9 cellular contexts compared by ENCODE assay signal in the genomic region with DNA sequence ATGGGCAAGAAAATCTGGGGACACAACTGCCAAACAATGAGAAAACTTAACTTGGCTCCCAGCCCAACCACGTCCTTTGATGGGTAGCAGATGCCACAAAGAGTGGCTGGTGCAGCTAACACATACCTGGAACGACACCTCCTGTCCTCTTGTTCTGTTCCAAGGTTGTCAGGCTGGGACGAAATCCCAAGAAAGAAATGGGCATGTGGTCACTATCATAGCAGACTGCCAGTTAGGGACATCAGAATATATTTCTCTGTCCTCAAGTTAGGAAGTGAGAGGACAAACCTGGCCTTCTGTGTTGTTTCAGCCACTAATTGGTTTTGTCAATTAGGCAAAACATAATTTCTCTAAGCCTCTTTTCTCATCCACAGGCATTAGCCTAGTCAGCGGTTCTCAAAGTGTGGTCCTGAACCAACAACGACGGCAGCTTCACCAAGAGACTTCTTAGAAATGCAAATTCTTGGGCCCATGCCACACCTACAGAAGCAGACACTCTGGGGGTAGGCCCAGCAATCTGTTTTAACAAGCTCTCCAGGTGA.
DNase-seq lines count a peak whose midpoint lies in the region; ATAC-seq and TF ChIP-seq lines count a peak whose summit lies in the region.
"Had no signal": no experiment of that assay in that cellular context is flagged by ENCODE, and none has a peak within 500 bp of the region (broad histone marks: within the 10 kb centered on the region; RNA-seq: fewer than 3 reads in every experiment).

No MANE protein-coding gene starts in this region.

- no peak for TF ChIP-seq CTCF in SK-N-SH (IDR thresholded peaks at IDR 0.05)
- no peak for TF ChIP-seq CTCF in glutamatergic neuron (IDR thresholded peaks at IDR 0.05; ENCODE audit: partially characterized antibody, unreplicated experiment)
- no peak for TF ChIP-seq CTCF in thoracic aorta (IDR thresholded peaks at IDR 0.05)

- POLR2A ChIA-PET in SK-N-SH (lab: Yijun Ruan, JAX) = no interaction called here

- H3K4me3 Mint-ChIP-seq in glutamatergic neuron (ENCODE audit: unreplicated experiment) = no peak overlapping the region

- H3K4me1 ChIP-seq in SK-N-SH (ENCODE audit: control insufficient read depth in 1 of 2, insufficient read depth in 2 of 2, low read depth in 1 of 2, low read length in 1 of 2) (peaks cover 30 to 44% of the 10 kb centered on the region in 2 experiments), thoracic aorta (ENCODE audit: control insufficient read depth in 1 of 2, low read depth in 2 of 2) (peaks cover 80 to 99% of the 10 kb centered on the region in 2 donors)

- H4K20me1 ChIP-seq in SK-N-SH (ENCODE audit: insufficient read depth) = peaks cover 56% of the 10 kb centered on the region

- no peak overlapping the region for H2AFZ ChIP-seq in SK-N-SH (ENCODE audit: low read depth)

- H3K4me3 ChIP-seq in SK-N-SH (ENCODE audit: low read depth in 2 of 2, low read length in 1 of 2) = no peak overlapping the region
- peak overlapping the region; percentile 53 for H3K4me3 ChIP-seq in thoracic aorta

- peaks cover 5% of the 10 kb centered on the region for H3K9me3 Mint-ChIP-seq in glutamatergic neuron (ENCODE audit: unreplicated experiment)

- WGBS in SK-N-SH (ENCODE audit: low lambda C conversion rate) = 88% methylated on average over 5 of the region's 6 CpGs

- peak overlapping the region; percentile 8 for H3K27ac Mint-ChIP-seq in glutamatergic neuron (ENCODE audit: unreplicated experiment)

- H3K9me3 ChIP-seq in SK-N-SH (no peaks in the 10 kb centered on the region), thoracic aorta (no peaks in the 10 kb centered on the region)

- no peak for TF ChIP-seq EP300 in SK-N-SH (IDR thresholded peaks at IDR 0.05; ENCODE audit: borderline replicate concordance in 1 of 2, low read depth in 1 of 2, low read length in 1 of 2)

- peaks cover 25% of the 10 kb centered on the region for H3F3A ChIP-seq in SK-N-SH (replicated peaks; ENCODE audit: insufficient read depth)

- peak overlapping the region; percentile 67; the same call in 1 of the 2 replicates for H3K4me2 ChIP-seq in SK-N-SH

- H3K9me2 ChIP-seq in SK-N-SH = no peaks in the 10 kb centered on the region

- peaks cover 6% of the 10 kb centered on the region for H3K27me3 Mint-ChIP-seq in glutamatergic neuron (ENCODE audit: unreplicated experiment)

- H3K36me3 Mint-ChIP-seq in glutamatergic neuron (ENCODE audit: unreplicated experiment) = no peaks in the 10 kb centered on the region

- H3K4me1 Mint-ChIP-seq in glutamatergic neuron (ENCODE audit: low read depth, unreplicated experiment) = peaks cover 68% of the 10 kb centered on the region

- H3K79me2 ChIP-seq in SK-N-SH (ENCODE audit: insufficient read depth) = peaks cover 37% of the 10 kb centered on the region

- DNase-seq in SK-N-SH (no peak), T-helper 22 cell (ENCODE audit: low read depth) (peak; percentile 47), glutamatergic neuron (no peak), thoracic aorta (ENCODE audit: low spot score) (no peak), medulla oblongata (ENCODE audit: extremely low spot score) (no peak), cerebellar nuclear complex (lab: John Stamatoyannopoulos, UW) (no peak), SKM-1 treated with dmso at 0.1 percent for 144 hours (lab: John Stamatoyannopoulos, UW; ENCODE audit: unreplicated experiment) (no peak)

- H3K36me3 ChIP-seq in SK-N-SH (replicated peaks in 1 of 2; ENCODE audit: control insufficient read depth in 1 of 2, insufficient read depth in 2 of 2, low read length in 1 of 2) = no peaks in the 10 kb centered on the region
- H3K36me3 ChIP-seq in thoracic aorta = no peaks in the 10 kb centered on the region

- CTCF ChIA-PET in SK-N-SH (lab: Yijun Ruan, JAX) = interaction anchor here (0.5 to 3.8 kb wide), 9 partner anchors 8 to 327 kb away, joined by 3 to 12 read pairs (median 3); partner anchors contain the start of gene PRRT1B

- no peak overlapping the region for H3K9ac ChIP-seq in SK-N-SH

- no peak for ATAC-seq in SK-N-SH treated with all-trans-retinoic acid at 6 μM for 48 hours
- no peak for ATAC-seq in thoracic aorta (ENCODE audit: insufficient number of reproducible peaks, low FRiP score, low read depth)

- no peak for TF ChIP-seq RAD21 in SK-N-SH (IDR thresholded peaks at IDR 0.05; ENCODE audit: low read length)

- H3K27me3 ChIP-seq in SK-N-SH (ENCODE audit: insufficient read depth) = no peaks in the 10 kb centered on the region
- H3K27me3 ChIP-seq in thoracic aorta (replicated peaks; ENCODE audit: insufficient read depth) = no peaks in the 10 kb centered on the region

- H3K27ac ChIP-seq in SK-N-SH (ENCODE audit: low read depth in 2 of 2, low read length in 1 of 2) (peak overlapping the region; percentile 76 to 81; a peak in 3 of 4 replicates), thoracic aorta (peak overlapping the region; percentile 96)
- H3K27ac ChIP-seq: C4-2B had no signal

TF ChIP-seq in SK-N-SH, 30 proteins besides CTCF, POLR2A, EP300 and RAD21:
- TF ChIP-seq GATA2 (CRISPR knock-in tag; IDR thresholded peaks at IDR 0.05) (no peak), MXI1 (IDR thresholded peaks at IDR 0.05; ENCODE audit: low read depth, low read length) (no peak), TCF12 (IDR thresholded peaks at IDR 0.05) (peak; percentile 59), FOXM1 (IDR thresholded peaks at IDR 0.05; ENCODE audit: low read depth) (no peak), YY1 (IDR thresholded peaks at IDR 0.05; ENCODE audit: low read depth) (no peak), JUND (IDR thresholded peaks at IDR 0.05) (no peak), RXRA (IDR thresholded peaks at IDR 0.05; ENCODE audit: borderline replicate concordance, low read depth) (no peak), NFIC (IDR thresholded peaks at IDR 0.05; ENCODE audit: borderline replicate concordance) (peak; percentile 61)
TF ChIP-seq in SK-N-SH: peak in this region for 2.

TF ChIP-seq in SK-N-SH treated with all-trans-retinoic acid at 6 μM for 48 hours, 23 proteins besides CTCF, POLR2A, EP300 and RAD21:
- no peak for TF ChIP-seq RARB (CRISPR knock-in tag; IDR thresholded peaks at IDR 0.05)
- TF ChIP-seq ZNF70 (CRISPR knock-in tag; IDR thresholded peaks at IDR 0.05) = no peak
- no peak for TF ChIP-seq TCF4 (CRISPR knock-in tag; IDR thresholded peaks at IDR 0.05; ENCODE audit: borderline replicate concordance)
- no peak for TF ChIP-seq OSR1 (CRISPR knock-in tag; IDR thresholded peaks at IDR 0.05)
- TF ChIP-seq, protein P1, sequence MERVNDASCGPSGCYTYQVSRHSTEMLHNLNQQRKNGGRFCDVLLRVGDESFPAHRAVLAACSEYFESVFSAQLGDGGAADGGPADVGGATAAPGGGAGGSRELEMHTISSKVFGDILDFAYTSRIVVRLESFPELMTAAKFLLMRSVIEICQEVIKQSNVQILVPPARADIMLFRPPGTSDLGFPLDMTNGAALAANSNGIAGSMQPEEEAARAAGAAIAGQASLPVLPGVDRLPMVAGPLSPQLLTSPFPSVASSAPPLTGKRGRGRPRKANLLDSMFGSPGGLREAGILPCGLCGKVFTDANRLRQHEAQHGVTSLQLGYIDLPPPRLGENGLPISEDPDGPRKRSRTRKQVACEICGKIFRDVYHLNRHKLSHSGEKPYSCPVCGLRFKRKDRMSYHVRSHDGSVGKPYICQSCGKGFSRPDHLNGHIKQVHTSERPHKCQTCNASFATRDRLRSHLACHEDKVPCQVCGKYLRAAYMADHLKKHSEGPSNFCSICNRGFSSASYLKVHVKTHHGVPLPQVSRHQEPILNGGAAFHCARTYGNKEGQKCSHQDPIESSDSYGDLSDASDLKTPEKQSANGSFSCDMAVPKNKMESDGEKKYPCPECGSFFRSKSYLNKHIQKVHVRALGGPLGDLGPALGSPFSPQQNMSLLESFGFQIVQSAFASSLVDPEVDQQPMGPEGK (CRISPR knock-in tag; IDR thresholded peaks at IDR 0.05; ENCODE audit: borderline replicate concordance) = no peak
- no peak for TF ChIP-seq PPARA (CRISPR knock-in tag; IDR thresholded peaks at IDR 0.05; ENCODE audit: borderline replicate concordance)
- TF ChIP-seq POU6F1 (CRISPR knock-in tag; IDR thresholded peaks at IDR 0.05; ENCODE audit: borderline replicate concordance, low read depth) = no peak
- TF ChIP-seq ZC3H10 (CRISPR knock-in tag; IDR thresholded peaks at IDR 0.05) = no peak
- TF ChIP-seq ESRRG (CRISPR knock-in tag; IDR thresholded peaks at IDR 0.05) = no peak
- no peak for TF ChIP-seq BACH2 (CRISPR knock-in tag; IDR thresholded peaks at IDR 0.05; ENCODE audit: borderline replicate concordance)
TF ChIP-seq in SK-N-SH treated with all-trans-retinoic acid at 6 μM for 48 hours: peak in this region for 0.
